Comparison of ENCODE assay signal across 10 cellular contexts in genomic region chr10:35607475-35608316, GRCh38. TPM values are rescaled to one million over a fixed set of nuclear protein-coding genes. Genes with fewer than 3 reads are reported as not detected.
DNase-seq lines count a peak whose midpoint lies in the region; ATAC-seq and TF ChIP-seq lines count a peak whose summit lies in the region.
"Had no signal": no experiment of that assay in that cellular context is flagged by ENCODE, and none has a peak within 500 bp of the region (broad histone marks: within the 10 kb centered on the region; RNA-seq: fewer than 3 reads in every experiment).

No MANE protein-coding gene starts in this region.

- peaks cover 46% of the 10 kb centered on the region for H3K27me3 Mint-ChIP-seq in activated CD4-positive, alpha-beta memory T cell treated with anti-CD3 and anti-CD28 coated beads for 36 hours

- peaks cover 6% of the 10 kb centered on the region for H3K9me3 Mint-ChIP-seq in activated CD4-positive, alpha-beta memory T cell treated with anti-CD3 and anti-CD28 coated beads for 36 hours

- POLR2A ChIA-PET in activated CD4-positive, alpha-beta memory T cell treated with anti-CD3 and anti-CD28 coated beads for 36 hours (lab: Charles Lee), result no interaction called here

- peak; percentile 27 to 60 for ATAC-seq in left cardiac atrium
- ATAC-seq in HG02678 (IDR thresholded peaks at IDR 0.05; ENCODE audit: unreplicated experiment), result no peak

- H3K27ac Mint-ChIP-seq in activated CD4-positive, alpha-beta memory T cell treated with anti-CD3 and anti-CD28 coated beads for 36 hours, result no peak overlapping the region

- CTCF ChIA-PET in activated CD4-positive, alpha-beta memory T cell treated with anti-CD3 and anti-CD28 coated beads for 36 hours (lab: Charles Lee), result no interaction called here

- no peak for TF ChIP-seq CTCF in GM20000 (IDR thresholded peaks at IDR 0.05; ENCODE audit: extremely low read depth, missing control alignments)

- peaks cover 5% of the 10 kb centered on the region for H3K4me1 Mint-ChIP-seq in activated CD4-positive, alpha-beta memory T cell treated with anti-CD3 and anti-CD28 coated beads for 36 hours (ENCODE audit: low read depth)

- DNase-seq in GM20000 (ENCODE audit: low spot score), result peak; percentile 37
- DNase-seq in activated CD4-positive, alpha-beta memory T cell treated with anti-CD3 and anti-CD28 coated beads for 36 hours, result peak; percentile 19
- DNase-seq in left cardiac atrium, result peak; percentile 33
- peak; percentile 28 for DNase-seq in stimulated activated CD8-positive, alpha-beta memory T cell treated with anti-CD3 and anti-CD28 coated beads, Interleukin-4, amount 100 ng/mL, for 48 hours
- DNase-seq in GOT3 (lab: John Stamatoyannopoulos, UW), result no peak
- no peak for DNase-seq in NCI-H2029 (lab: John Stamatoyannopoulos, UW)
- DNase-seq: amniotic stem cell, NCI-H446 had no signal

- intact Hi-C loops in activated CD4-positive, alpha-beta memory T cell treated with anti-CD3 and anti-CD28 coated beads for 36 hours (cut with micrococcal nuclease), result loop anchor here (2.0 kb wide), 1 partner anchor 23 kb away; no protein-coding TSS in a partner anchor
- intact Hi-C loops in left cardiac atrium (cut with DNase I), result loop anchor here in 1 of 2 donors (10.0 kb wide), 1 partner anchor 373 kb away; no protein-coding TSS in a partner anchor

- no peaks in the 10 kb centered on the region for H3K36me3 Mint-ChIP-seq in activated CD4-positive, alpha-beta memory T cell treated with anti-CD3 and anti-CD28 coated beads for 36 hours

- peak overlapping the region; percentile 43 for H3K4me3 Mint-ChIP-seq in activated CD4-positive, alpha-beta memory T cell treated with anti-CD3 and anti-CD28 coated beads for 36 hours

RNA-seq across cellular contexts. Expression of gene GJD4, which starts 2.6 kb away (rescaled TPM):
- total RNA-seq in activated CD4-positive, alpha-beta memory T cell treated with anti-CD3 and anti-CD28 coated beads for 36 hours, result not detected
- not detected for total RNA-seq in left cardiac atrium
- total RNA-seq: pulmonary artery endothelial cell had no signal

RNA-seq across cellular contexts. Expression of gene FZD8, which starts 34.4 kb away (rescaled TPM):
- total RNA-seq in activated CD4-positive, alpha-beta memory T cell treated with anti-CD3 and anti-CD28 coated beads for 36 hours, result under 1 TPM; 0.31 to 0.45 TPM
- total RNA-seq in left cardiac atrium, result 10 to 100 TPM in 1 of 2 donors, 1 to 10 TPM in 1; 8.9 to 14.8 TPM

Comparison
In these comparisons a context has a peak if more than half of its experiments do, and no peak if none do; other contexts are left out.
1. DNase-seq: peak in GM20000 (single experiment), activated CD4-positive, alpha-beta memory T cell treated with anti-CD3 and anti-CD28 coated beads for 36 hours (single experiment), left cardiac atrium (single experiment) and stimulated activated CD8-positive, alpha-beta memory T cell treated with anti-CD3 and anti-CD28 coated beads, Interleukin-4, amount 100 ng/mL, for 48 hours (single experiment); none in GOT3 (single experiment) and NCI-H2029 (single experiment).
2. RNA of gene FZD8, which starts 34.4 kb away (total RNA-seq): 8.9 to 14.8 TPM in left cardiac atrium; 0.31 to 0.45 TPM in activated CD4-positive, alpha-beta memory T cell treated with anti-CD3 and anti-CD28 coated beads for 36 hours; every median in the first group is over 4 times any median in the second.